Comparison of ENCODE assay signal across 10 cellular contexts in the genomic region with DNA sequence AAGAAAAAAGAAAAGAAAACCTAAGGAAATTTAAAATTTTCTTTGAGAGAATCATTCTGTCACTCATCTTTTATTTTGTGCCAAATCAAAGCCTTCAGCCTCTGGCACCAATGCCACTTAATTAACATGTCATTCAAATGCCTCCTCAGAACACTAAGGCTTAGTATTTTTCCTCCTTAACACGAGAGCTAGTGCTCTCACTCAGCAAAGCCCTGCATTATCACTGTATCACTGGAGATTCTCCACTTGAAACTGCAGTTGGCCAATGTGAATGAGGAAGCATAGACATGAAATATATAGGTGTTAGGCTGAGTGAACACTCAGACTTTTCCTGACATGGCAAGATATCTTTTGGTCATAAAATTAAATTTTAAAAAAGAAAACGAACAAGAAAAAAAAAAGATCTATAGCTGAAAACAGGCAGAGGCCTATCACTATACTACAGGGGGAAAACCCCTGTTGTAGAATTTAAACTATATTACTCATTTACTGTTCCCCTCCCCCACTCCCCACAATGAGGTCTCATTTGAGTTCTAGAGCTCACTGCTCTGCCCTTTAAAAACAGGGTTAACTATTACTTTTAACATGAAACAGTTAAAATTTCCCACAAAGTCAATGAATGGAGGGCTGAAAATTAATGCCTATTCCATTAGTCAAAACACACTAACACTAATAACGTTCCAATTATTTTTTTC. TPM values are rescaled to one million over a fixed set of nuclear protein-coding genes. Genes with fewer than 3 reads are reported as not detected.
DNase-seq lines count a peak whose midpoint lies in the region; ATAC-seq and TF ChIP-seq lines count a peak whose summit lies in the region.
"Had no signal": no experiment of that assay in that cellular context is flagged by ENCODE, and none has a peak within 500 bp of the region (broad histone marks: within the 10 kb centered on the region; RNA-seq: fewer than 3 reads in every experiment).

No MANE protein-coding gene starts in this region.

- H3K27me3 ChIP-seq in heart right ventricle = no peaks in the 10 kb centered on the region

- H3K27me3 Mint-ChIP-seq in HFFc6 (ENCODE audit: insufficient read depth) = no peaks in the 10 kb centered on the region

- no peak overlapping the region for H3K27ac Mint-ChIP-seq in HFFc6

- H3K9me3 ChIP-seq in heart right ventricle = no peaks in the 10 kb centered on the region
- H3K9me3 ChIP-seq: A549 had no signal

- H3K4me1 Mint-ChIP-seq in HFFc6 (ENCODE audit: low read depth) = peaks cover 40% of the 10 kb centered on the region

- no peak for TF ChIP-seq CTCF in HFFc6 (IDR thresholded peaks at IDR 0.05)
- no peak for TF ChIP-seq CTCF in heart right ventricle (IDR thresholded peaks at IDR 0.05)

- H3K4me3 ChIP-seq in heart right ventricle = no peak overlapping the region
- H3K4me3 ChIP-seq: A549 had no signal

- peaks cover 15% of the 10 kb centered on the region for H3K36me3 Mint-ChIP-seq in HFFc6 (ENCODE audit: low read depth)

- peaks cover 0 to 48% (median 4%) of the 10 kb centered on the region in 9 donors for H3K36me3 ChIP-seq in heart right ventricle

- H3K4me3 Mint-ChIP-seq in HFFc6 = no peak overlapping the region

- no peak overlapping the region for H3K27ac ChIP-seq in heart right ventricle
- H3K27ac ChIP-seq: A549 had no signal

- 71 to 72% methylated on average over 3 of the region's 3 CpGs for WGBS in heart right ventricle, 2 donors

- H3K9me3 Mint-ChIP-seq in HFFc6 = no peaks in the 10 kb centered on the region

- peaks cover 0 to 29% (median 17%) of the 10 kb centered on the region in 9 donors for H3K4me1 ChIP-seq in heart right ventricle

- ATAC-seq in HG02763 (IDR thresholded peaks at IDR 0.05; ENCODE audit: unreplicated experiment) (peak; percentile 58), HG03175 (IDR thresholded peaks at IDR 0.05; ENCODE audit: unreplicated experiment) (no peak), heart right ventricle (no peak)
- ATAC-seq: A549 had no signal

- DNase-seq in NCI-H1105 treated with DMSO at 0.1 percent for 48 hours (lab: John Stamatoyannopoulos, UW) = peak; percentile 17
- no peak for DNase-seq in NCI-H1105 (lab: John Stamatoyannopoulos, UW)
- peak; percentile 18 for DNase-seq in NCI-H510A (lab: John Stamatoyannopoulos, UW)
- peak; percentile 10 for DNase-seq in stimulated activated CD4-positive, alpha-beta T cell treated with anti-CD3 and anti-CD28 coated beads, Interleukin-4, amount 100 ng/mL, for 1 hour
- no peak for DNase-seq in HFFc6
- no peak for DNase-seq in heart right ventricle
- DNase-seq: amniotic stem cell had no signal

- intact Hi-C loops in heart right ventricle (cut with DNase I) = no loop called here

RNA-seq across cellular contexts. Expression of a gene that starts 5.1 kb away (rescaled TPM):
- total RNA-seq in HFFc6 (2021; fragmentation: NEBNext Ultra II Directional; extraction: Animal tissue kit (Norgen Biotek cat#: 25700)) = 10 to 100 TPM; 18.5 to 24.5 (median 21.8) TPM
- total RNA-seq in heart right ventricle = 10 to 100 TPM in 7 of 10 donors, 1 to 10 TPM in 3; 8.3 to 15.1 (median 10.2) TPM
- polyA plus RNA-seq in heart right ventricle = 10 to 100 TPM in 1 of 2 donors, 1 to 10 TPM in 1; 8.2 to 13.5 TPM

Comparison
In these comparisons a context has a peak if more than half of its experiments do, and no peak if none do; other contexts are left out.
1. DNase-seq: peak in NCI-H1105 treated with DMSO at 0.1 percent for 48 hours (single experiment), NCI-H510A (single experiment) and stimulated activated CD4-positive, alpha-beta T cell treated with anti-CD3 and anti-CD28 coated beads, Interleukin-4, amount 100 ng/mL, for 1 hour (single experiment); none in NCI-H1105 (single experiment), HFFc6 (single experiment) and heart right ventricle (0 of 2).